Comparison of ENCODE assay signal across 16 cellular contexts in genomic region chr7:150412016-150412415, GRCh38. TPM values are rescaled to one million over a fixed set of nuclear protein-coding genes. Genes with fewer than 3 reads are reported as not detected.
"Had no signal": no experiment of that assay in that cellular context is flagged by ENCODE, and none has a peak within 500 bp of the region (broad histone marks: within the 10 kb centered on the region; RNA-seq: fewer than 3 reads in every experiment).

No MANE protein-coding gene starts in this region.

- H3K4me3 ChIP-seq: lower lobe of right lung, testis had no signal

- H3K27ac Mint-ChIP-seq: activated T-cell treated with anti-CD3 and anti-CD28 coated beads, Interleukin-2, amount 50 U/mL, for 72 hours had no signal

- H3K9me3 ChIP-seq: lower lobe of right lung, testis had no signal

- H3K4me3 Mint-ChIP-seq: activated T-cell treated with anti-CD3 and anti-CD28 coated beads, Interleukin-2, amount 50 U/mL, for 72 hours; brain; naive thymus-derived CD8-positive, alpha-beta T cell; stimulated activated naive CD8-positive, alpha-beta T cell treated with anti-CD3 and anti-CD28 coated beads, Interleukin-15, amount 100 ng/mL, for 72 hours had no signal

- H3K27me3 ChIP-seq: testis had no signal

- H3K27ac ChIP-seq: lower lobe of right lung had no signal

- H3K27me3 Mint-ChIP-seq: naive thymus-derived CD8-positive, alpha-beta T cell; stimulated activated naive CD8-positive, alpha-beta T cell treated with anti-CD3 and anti-CD28 coated beads, Interleukin-15, amount 100 ng/mL, for 72 hours had no signal

- DNase-seq: activated CD4-positive, alpha-beta T cell treated with anti-CD3 and anti-CD28 coated beads for 1 hour; activated CD4-positive, alpha-beta T cell treated with anti-CD3 and anti-CD28 coated beads, Interleukin-2, amount 50 U/mL, for 48 hours; activated naive CD4-positive, alpha-beta T cell treated with Interleukin-2 at 50 U/mL for 16 hours; activated T-cell treated with anti-CD3 and anti-CD28 coated beads, Interleukin-2, amount 50 U/mL, for 72 hours; amygdala; dermis blood vessel endothelial cell; erythroblast; hypothalamus; lower lobe of right lung; naive thymus-derived CD8-positive, alpha-beta T cell; stimulated activated CD4-positive, alpha-beta T cell treated with anti-CD3 and anti-CD28 coated beads, Interleukin-4, amount 100 ng/mL, for 1 hour; stimulated activated CD8-positive, alpha-beta memory T cell treated with anti-CD3 and anti-CD28 coated beads, Interleukin-4, amount 100 ng/mL, for 48 hours; stimulated activated naive CD8-positive, alpha-beta T cell treated with anti-CD3 and anti-CD28 coated beads, Interleukin-15, amount 100 ng/mL, for 72 hours; testis had no signal

- H3K9me3 Mint-ChIP-seq: activated T-cell treated with anti-CD3 and anti-CD28 coated beads, Interleukin-2, amount 50 U/mL, for 72 hours; brain; naive thymus-derived CD8-positive, alpha-beta T cell; stimulated activated naive CD8-positive, alpha-beta T cell treated with anti-CD3 and anti-CD28 coated beads, Interleukin-15, amount 100 ng/mL, for 72 hours had no signal

- ATAC-seq: activated T-cell treated with anti-CD3 and anti-CD28 coated beads, Interleukin-2, amount 50 U/mL, for 72 hours; lower lobe of right lung; naive thymus-derived CD8-positive, alpha-beta T cell; stimulated activated naive CD8-positive, alpha-beta T cell treated with anti-CD3 and anti-CD28 coated beads, Interleukin-15, amount 100 ng/mL, for 72 hours had no signal

RNA-seq across cellular contexts. Expression of gene GIMAP8, which starts 38.4 kb away (rescaled TPM):
- total RNA-seq: osteocyte had no signal
